8 cellular contexts compared by ENCODE assay signal in the genomic region with DNA sequence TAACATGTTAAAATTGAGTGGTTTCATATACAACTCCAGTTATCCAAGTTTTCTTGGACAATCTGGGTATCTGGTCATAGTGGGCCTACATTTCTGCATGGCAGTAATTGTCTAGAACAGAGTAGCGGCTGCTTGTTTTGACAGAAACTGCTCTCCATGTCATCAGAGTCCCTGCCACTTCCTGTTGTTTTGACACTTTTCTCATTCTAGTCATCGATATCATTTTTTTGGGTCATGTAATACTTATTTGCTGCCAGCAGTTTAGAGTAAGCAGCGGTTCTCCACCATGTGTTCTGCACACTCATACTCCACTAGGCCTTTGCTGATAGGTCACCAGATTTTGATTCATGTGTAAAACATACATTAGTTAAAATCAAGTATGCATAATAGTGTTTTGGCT.
DNase-seq lines count a peak whose midpoint lies in the region; ATAC-seq lines count a peak whose summit lies in the region.

No MANE protein-coding gene starts in this region.

- H3K4me1 Mint-ChIP-seq in activated T-helper 17 cell treated with anti-CD3 and anti-CD28 coated beads, Interleukin-2, amount 50 U/mL, for 72 hours: peaks cover 62% of the 10 kb centered on the region
- H3K4me1 Mint-ChIP-seq in stimulated activated naive B cell treated with anti-CD40 and anti-IgM and Interleukin-4, amounts not matched to agents 10 μg/mL and 1 μg/mL and 100 μg/mL, for 72 hours: peaks cover 30 to 46% of the 10 kb centered on the region in 2 donors

- H3K27ac Mint-ChIP-seq in activated T-helper 17 cell treated with anti-CD3 and anti-CD28 coated beads, Interleukin-2, amount 50 U/mL, for 72 hours: peak overlapping the region; percentile 100
- peak overlapping the region; percentile 94 for H3K27ac Mint-ChIP-seq in stimulated activated naive B cell treated with anti-CD40 and anti-IgM and Interleukin-4, amounts not matched to agents 10 μg/mL and 1 μg/mL and 100 μg/mL, for 72 hours

- peaks cover 23% of the 10 kb centered on the region for H3K36me3 Mint-ChIP-seq in activated T-helper 17 cell treated with anti-CD3 and anti-CD28 coated beads, Interleukin-2, amount 50 U/mL, for 72 hours (ENCODE audit: low read depth)
- H3K36me3 Mint-ChIP-seq in stimulated activated naive B cell treated with anti-CD40 and anti-IgM and Interleukin-4, amounts not matched to agents 10 μg/mL and 1 μg/mL and 100 μg/mL, for 72 hours: peaks cover 14 to 16% of the 10 kb centered on the region in 2 donors

- ATAC-seq in HG03139 (IDR thresholded peaks at IDR 0.05; ENCODE audit: unreplicated experiment): peak; percentile 60
- peak; percentile 78 for ATAC-seq in activated T-helper 17 cell treated with anti-CD3 and anti-CD28 coated beads, Interleukin-2, amount 50 U/mL, for 72 hours (replicated peaks)
- peak; percentile 86 to 88 for ATAC-seq in stimulated activated naive B cell treated with anti-CD40 and anti-IgM and Interleukin-4, amounts not matched to agents 10 μg/mL and 1 μg/mL and 100 μg/mL, for 72 hours (replicated peaks)

- H3K27me3 Mint-ChIP-seq in activated T-helper 17 cell treated with anti-CD3 and anti-CD28 coated beads, Interleukin-2, amount 50 U/mL, for 72 hours: no peaks in the 10 kb centered on the region
- H3K27me3 Mint-ChIP-seq in stimulated activated naive B cell treated with anti-CD40 and anti-IgM and Interleukin-4, amounts not matched to agents 10 μg/mL and 1 μg/mL and 100 μg/mL, for 72 hours: no peaks in the 10 kb centered on the region

- peak; percentile 36 for DNase-seq in activated naive CD4-positive, alpha-beta T cell treated with Interleukin-2 at 50 U/mL for 16 hours
- no peak for DNase-seq in activated naive CD4-positive, alpha-beta T cell (lab: John Stamatoyannopoulos, UW)
- DNase-seq in stimulated activated naive B cell treated with anti-CD40 and anti-IgM and Interleukin-4, amounts not matched to agents 10 μg/mL and 1 μg/mL and 100 μg/mL, for 72 hours: no peak
- DNase-seq in dermis blood vessel endothelial cell (no peak), medulla oblongata (ENCODE audit: extremely low spot score) (no peak), NCI-H2107 treated with DMSO at 0.1 percent for 48 hours (lab: John Stamatoyannopoulos, UW; ENCODE audit: unreplicated experiment) (no peak)

- peak overlapping the region; percentile 83 for H3K4me3 Mint-ChIP-seq in activated T-helper 17 cell treated with anti-CD3 and anti-CD28 coated beads, Interleukin-2, amount 50 U/mL, for 72 hours
- no peak overlapping the region for H3K4me3 Mint-ChIP-seq in stimulated activated naive B cell treated with anti-CD40 and anti-IgM and Interleukin-4, amounts not matched to agents 10 μg/mL and 1 μg/mL and 100 μg/mL, for 72 hours

- peaks cover 3% of the 10 kb centered on the region for H3K9me3 Mint-ChIP-seq in activated T-helper 17 cell treated with anti-CD3 and anti-CD28 coated beads, Interleukin-2, amount 50 U/mL, for 72 hours
- H3K9me3 Mint-ChIP-seq in stimulated activated naive B cell treated with anti-CD40 and anti-IgM and Interleukin-4, amounts not matched to agents 10 μg/mL and 1 μg/mL and 100 μg/mL, for 72 hours: peaks cover 0 to 8% of the 10 kb centered on the region in 2 donors
